ENCODE assay signal across 11 cellular contexts in genomic region chr1:41341756-41342562, GRCh38. TPM values are rescaled to one million over a fixed set of nuclear protein-coding genes. Genes with fewer than 3 reads are reported as not detected.
DNase-seq lines count a peak whose midpoint lies in the region; ATAC-seq and TF ChIP-seq lines count a peak whose summit lies in the region.
"Had no signal": no experiment of that assay in that cellular context is flagged by ENCODE, and none has a peak within 500 bp of the region (broad histone marks: within the 10 kb centered on the region; RNA-seq: fewer than 3 reads in every experiment).

No MANE protein-coding gene starts in this region.

- H3K4me3 Mint-ChIP-seq in natural killer cell, result no peak overlapping the region
- no peak overlapping the region for H3K4me3 Mint-ChIP-seq in natural killer cell treated with Interleukin-12 subunit alpha and Interleukin-12 subunit beta and Interleukin-15 and Interleukin-18, amount 100 ng/mL, for 72 hours

- TF ChIP-seq CTCF in natural killer cell (IDR thresholded peaks at IDR 0.05), result no peak
- no peak for TF ChIP-seq CTCF in RWPE2 (IDR thresholded peaks at IDR 0.05; ENCODE audit: poor library complexity, severe bottlenecking)

- H3K36me3 Mint-ChIP-seq in natural killer cell, result peaks cover 14% of the 10 kb centered on the region
- H3K36me3 Mint-ChIP-seq in natural killer cell treated with Interleukin-12 subunit alpha and Interleukin-12 subunit beta and Interleukin-15 and Interleukin-18, amount 100 ng/mL, for 72 hours, result peaks cover 12% of the 10 kb centered on the region

- ATAC-seq in natural killer cell (peak; percentile 37 to 64 (median 51)), RWPE2 (ENCODE audit: low read depth) (peak; percentile 81), HG03045 (IDR thresholded peaks at IDR 0.05; ENCODE audit: unreplicated experiment) (no peak), HG02588 (IDR thresholded peaks at IDR 0.05; ENCODE audit: unreplicated experiment) (no peak), GM18505 (IDR thresholded peaks at IDR 0.05; ENCODE audit: unreplicated experiment) (no peak)
- ATAC-seq in natural killer cell treated with Interleukin-12 subunit alpha and Interleukin-12 subunit beta and Interleukin-15 and Interleukin-18, amount 100 ng/mL, for 72 hours, result no peak
- ATAC-seq: SK-N-SH treated with all-trans-retinoic acid at 6 μM for 48 hours had no signal

- intact Hi-C loops in natural killer cell (cut with micrococcal nuclease), result loop anchor here (10.0 kb wide), 1 partner anchor 53 kb away; no protein-coding TSS in a partner anchor

- H3K36me3 ChIP-seq in RWPE2 (ENCODE audit: low read depth), result no peaks in the 10 kb centered on the region

- H3K27me3 ChIP-seq in RWPE2 (ENCODE audit: insufficient read depth, poor library complexity, severe bottlenecking), result no peaks in the 10 kb centered on the region

- peaks cover 18 to 41% of the 10 kb centered on the region in 2 donors for H3K27me3 Mint-ChIP-seq in natural killer cell (ENCODE audit: low read depth in 2 of 2)
- H3K27me3 Mint-ChIP-seq in natural killer cell treated with Interleukin-12 subunit alpha and Interleukin-12 subunit beta and Interleukin-15 and Interleukin-18, amount 100 ng/mL, for 72 hours, result peaks cover 28 to 30% of the 10 kb centered on the region in 2 donors

- peak overlapping the region in 1 of 2 donors; percentile 21 for H3K27ac Mint-ChIP-seq in natural killer cell
- no peak overlapping the region for H3K27ac Mint-ChIP-seq in natural killer cell treated with Interleukin-12 subunit alpha and Interleukin-12 subunit beta and Interleukin-15 and Interleukin-18, amount 100 ng/mL, for 72 hours

- TF ChIP-seq POLR2A in GM18505 (IDR thresholded peaks at IDR 0.05; ENCODE audit: borderline replicate concordance, extremely low read depth, insufficient read depth, insufficient read length), result no peak

- H3K27ac ChIP-seq in RWPE2 (ENCODE audit: poor library complexity, severe bottlenecking), result no peak overlapping the region

- peaks cover 3% of the 10 kb centered on the region for H3K4me1 ChIP-seq in RWPE2 (ENCODE audit: insufficient read depth, poor library complexity, severe bottlenecking)

- H3K9me3 ChIP-seq in RWPE2 (ENCODE audit: severe bottlenecking), result peaks cover 10% of the 10 kb centered on the region

- H3K4me3 ChIP-seq in RWPE2 (ENCODE audit: severe bottlenecking), result no peak overlapping the region

- H3K4me1 Mint-ChIP-seq in natural killer cell, result peaks cover 22 to 24% of the 10 kb centered on the region in 2 donors
- H3K4me1 Mint-ChIP-seq in natural killer cell treated with Interleukin-12 subunit alpha and Interleukin-12 subunit beta and Interleukin-15 and Interleukin-18, amount 100 ng/mL, for 72 hours (ENCODE audit: low read depth in 2 of 2), result peaks cover 33 to 34% of the 10 kb centered on the region in 2 donors

- DNase-seq in natural killer cell (peak; percentile 15), RWPE2 (ENCODE audit: low spot score) (no peak), islet precursor cell (peak; percentile 67), SIG-M5 treated with dmso at 0.1 percent for 504 hours (lab: John Stamatoyannopoulos, UW; ENCODE audit: unreplicated experiment) (no peak)
- DNase-seq in natural killer cell treated with Interleukin-12 subunit alpha and Interleukin-12 subunit beta and Interleukin-15 and Interleukin-18, amount 100 ng/mL, for 72 hours (ENCODE audit: low spot score), result no peak
- DNase-seq: activated gamma-delta T cell treated with Interleukin-2 at 50 U/mL for 16 hours, foreskin fibroblast had no signal

- H3K9me3 Mint-ChIP-seq in natural killer cell, result peaks cover 0 to 3% of the 10 kb centered on the region in 2 donors
- H3K9me3 Mint-ChIP-seq in natural killer cell treated with Interleukin-12 subunit alpha and Interleukin-12 subunit beta and Interleukin-15 and Interleukin-18, amount 100 ng/mL, for 72 hours, result peaks cover 3% of the 10 kb centered on the region

RNA-seq across cellular contexts. Expression of gene FOXO6, which starts 19.3 kb away (rescaled TPM):
- total RNA-seq in natural killer cell, result 1 to 10 TPM; 1.2 to 3.3 (median 1.7) TPM
- not detected for total RNA-seq in natural killer cell treated with Interleukin-12 subunit alpha and Interleukin-12 subunit beta and Interleukin-15 and Interleukin-18, amount 100 ng/mL, for 72 hours

Comparison
In these comparisons a context has a peak if more than half of its experiments do, and no peak if none do; other contexts are left out.
1. ATAC-seq: peak in natural killer cell (3 of 3) and RWPE2 (single experiment); none in natural killer cell treated with Interleukin-12 subunit alpha and Interleukin-12 subunit beta and Interleukin-15 and Interleukin-18, amount 100 ng/mL, for 72 hours (0 of 2), HG03045 (single experiment), HG02588 (single experiment) and GM18505 (single experiment).
2. DNase-seq: peak in natural killer cell (single experiment) and islet precursor cell (single experiment); none in natural killer cell treated with Interleukin-12 subunit alpha and Interleukin-12 subunit beta and Interleukin-15 and Interleukin-18, amount 100 ng/mL, for 72 hours (single experiment), RWPE2 (single experiment) and SIG-M5 treated with dmso at 0.1 percent for 504 hours (single experiment).